ENCODE assay signal across 21 cellular contexts in genomic region chr1:116431870-116432500, GRCh38. TPM values are rescaled to one million over a fixed set of nuclear protein-coding genes. Genes with fewer than 3 reads are reported as not detected.
DNase-seq lines count a peak whose midpoint lies in the region; ATAC-seq, FAIRE-seq and TF ChIP-seq lines count a peak whose summit lies in the region.
"Had no signal": no experiment of that assay in that cellular context is flagged by ENCODE, and none has a peak within 500 bp of the region (broad histone marks: within the 10 kb centered on the region; RNA-seq: fewer than 3 reads in every experiment).

No MANE protein-coding gene starts in this region.

- H3K79me2 ChIP-seq in HepG2 (ENCODE audit: insufficient read depth, low read length) (no peaks in the 10 kb centered on the region), trophoblast cell (ENCODE audit: control insufficient read depth, insufficient read depth, low read length, poor library complexity) (no peaks in the 10 kb centered on the region)

- H3K4ac ChIP-seq in trophoblast cell (ENCODE audit: low read depth, low read length), result no peak overlapping the region

- H4K91ac ChIP-seq in trophoblast cell (ENCODE audit: low read depth, low read length), result peak overlapping the region; percentile 71

- POLR2A ChIA-PET in HepG2 (lab: Yijun Ruan, JAX), result interaction anchor here (4.5 kb wide), 1 partner anchor 14 kb away, joined by 37 read pairs; no protein-coding TSS in a partner anchor

- H3K4me1 ChIP-seq in HepG2 (ENCODE audit: insufficient read depth, low read length) (peaks cover 59% of the 10 kb centered on the region), right lobe of liver (peaks cover 0 to 5% (median 0%) of the 10 kb centered on the region in 4 donors), trophoblast cell (ENCODE audit: control insufficient read depth in 1 of 2, insufficient read depth in 2 of 2, low read length in 2 of 2) (peaks cover 10 to 14% of the 10 kb centered on the region in 2 experiments), transverse colon (peaks cover 0 to 11% (median 5%) of the 10 kb centered on the region in 4 donors)
- H3K4me1 ChIP-seq: A549 had no signal

- H3K9ac ChIP-seq in HepG2 (ENCODE audit: insufficient read depth, low read depth, low read length), result no peak overlapping the region; the same call in 1 of the 2 replicates
- no peak overlapping the region for H3K9ac ChIP-seq in trophoblast cell (ENCODE audit: low read length)
- H3K9ac ChIP-seq: KMS-11 had no signal

- no peaks in the 10 kb centered on the region for H3K27me3 ChIP-seq in HepG2 (ENCODE audit: control insufficient read depth in 1 of 2, insufficient read depth in 2 of 2, low read length in 2 of 2)
- no peaks in the 10 kb centered on the region for H3K27me3 ChIP-seq in right lobe of liver
- H3K27me3 ChIP-seq in trophoblast cell (ENCODE audit: insufficient read depth, low read length), result no peaks in the 10 kb centered on the region
- H3K27me3 ChIP-seq in transverse colon, result no peaks in the 10 kb centered on the region

- TF ChIP-seq EP300 in HepG2 (IDR thresholded peaks at IDR 0.05; ENCODE audit: low read depth in 2 of 2, low read length in 2 of 2) (no peak), HepG2 (CRISPR knock-in tag; IDR thresholded peaks at IDR 0.05; ENCODE audit: borderline replicate concordance) (no peak), transverse colon (IDR thresholded peaks at IDR 0.05; ENCODE audit: low read depth) (no peak)

- CTCF ChIA-PET in HepG2 (lab: Yijun Ruan, JAX; ENCODE audit: low intra/inter-chr PET ratio, low total read pairs), result no interaction called here

- no peak overlapping the region for H3K4me3 ChIP-seq in HepG2 (replicated peaks in 1 of 3; ENCODE audit: insufficient read depth in 1 of 3, low read depth in 2 of 3, low read length in 3 of 3)
- H3K4me3 ChIP-seq in right lobe of liver, result no peak overlapping the region
- no peak overlapping the region for H3K4me3 ChIP-seq in trophoblast cell (ENCODE audit: low read depth, low read length)
- no peak overlapping the region for H3K4me3 ChIP-seq in transverse colon
- H3K4me3 ChIP-seq: A549, GM12878 had no signal

- TF ChIP-seq POLR2A in HepG2 (IDR thresholded peaks at IDR 0.05; ENCODE audit: insufficient read depth in 1 of 2, low read depth in 2 of 2, low read length in 2 of 2) (no peak), right lobe of liver (IDR thresholded peaks at IDR 0.05) (no peak), transverse colon (IDR thresholded peaks at IDR 0.05) (no peak)

- H4K20me1 ChIP-seq in HepG2 (ENCODE audit: insufficient read depth, low read length), result no peaks in the 10 kb centered on the region

- peak overlapping the region; percentile 49 for H2BK120ac ChIP-seq in trophoblast cell (ENCODE audit: insufficient read depth, low read length, poor library complexity)

- no peak overlapping the region for H3K4me2 ChIP-seq in HepG2 (ENCODE audit: low read depth, low read length)
- no peak overlapping the region for H3K4me2 ChIP-seq in trophoblast cell (ENCODE audit: low read length)
- H3K4me2 ChIP-seq: A549, KMS-11 had no signal

- peak overlapping the region; percentile 22 for H2BK5ac ChIP-seq in trophoblast cell (ENCODE audit: low read depth, low read length, poor library complexity)

- no peak overlapping the region for H2AFZ ChIP-seq in HepG2 (ENCODE audit: low read length)
- H2AFZ ChIP-seq in trophoblast cell (ENCODE audit: insufficient read depth, low read length, poor library complexity), result no peak overlapping the region

- no peak overlapping the region for H3K18ac ChIP-seq in trophoblast cell (ENCODE audit: low read length)

- peak overlapping the region; percentile 50 for H2AK5ac ChIP-seq in trophoblast cell (ENCODE audit: low read length)

- no peak for TF ChIP-seq RAD21 in HepG2 (CRISPR knock-in tag; IDR thresholded peaks at IDR 0.05)

- no peak for TF ChIP-seq CTCF in HepG2 (CRISPR knock-in tag; IDR thresholded peaks at IDR 0.05)
- TF ChIP-seq CTCF in right lobe of liver (IDR thresholded peaks at IDR 0.05), result no peak
- no peak for TF ChIP-seq CTCF in transverse colon (IDR thresholded peaks at IDR 0.05)

- H4K8ac ChIP-seq in trophoblast cell (ENCODE audit: low read depth, low read length), result peak overlapping the region; percentile 17

- H3K36me3 ChIP-seq in HepG2 (replicated peaks in 1 of 2; ENCODE audit: control insufficient read depth in 1 of 2, insufficient read depth in 2 of 2, low read length in 2 of 2) (no peaks in the 10 kb centered on the region), right lobe of liver (no peaks in the 10 kb centered on the region), trophoblast cell (ENCODE audit: control insufficient read depth in 1 of 2, insufficient read depth in 2 of 2, low read length in 2 of 2) (no peaks in the 10 kb centered on the region), transverse colon (no peaks in the 10 kb centered on the region)

- no TSS peak for BruUV-seq in HepG2 (replicated peaks; lab: Mats Ljungman, UMichigan)

- peak overlapping the region; percentile 40 for H3K14ac ChIP-seq in trophoblast cell (ENCODE audit: low read length)

- no peak for FAIRE-seq in HepG2 (lab: Jason Lieb, UNC)
- FAIRE-seq: A549, GM12878, GM18507 had no signal

- H2BK12ac ChIP-seq in trophoblast cell (ENCODE audit: low read length), result peak overlapping the region; percentile 83

- in situ Hi-C loops in HepG2 (cut with HindIII; ENCODE audit: extremely low pct_ligation_motif_present, low pct_unique_long_range_greater_than_20kb), result no loop called here
- in situ Hi-C loops in transverse colon (cut with MboI; ENCODE audit: low pct_ligation_motif_present in 1 of 4, low pct_unique_long_range_greater_than_20kb in 1 of 4, low sequenced_read_pairs in 3 of 4), result no loop called here

- ATAC-seq in HepG2 (no peak), right lobe of liver (no peak)
- ATAC-seq: A549, GM12878 had no signal

- no peak overlapping the region for H3K27ac ChIP-seq in HepG2 (ENCODE audit: extremely low read length, insufficient read depth, low read length)
- no peak overlapping the region for H3K27ac ChIP-seq in right lobe of liver
- H3K27ac ChIP-seq in epithelial cell of prostate, result peak overlapping the region; percentile 64
- no peak overlapping the region for H3K27ac ChIP-seq in trophoblast cell (ENCODE audit: low read depth, low read length)
- H3K27ac ChIP-seq in transverse colon, result no peak overlapping the region
- H3K27ac ChIP-seq: A549, KMS-11 had no signal

- H4K12ac ChIP-seq in trophoblast cell (ENCODE audit: low read depth, low read length), result no peak overlapping the region

- peaks cover 8% of the 10 kb centered on the region for H3K79me1 ChIP-seq in trophoblast cell (ENCODE audit: low read length)

- DNase-seq in HepG2 (ENCODE audit: low spot score) (no peak), right lobe of liver (no peak), epithelial cell of prostate (ENCODE audit: low read depth, low spot score) (no peak), trophoblast cell (no peak), transverse colon (no peak), activated T-cell treated with anti-CD3 and anti-CD28 coated beads for 4 hours (no peak), mucosa of gallbladder (ENCODE audit: low spot score) (no peak), epidermal melanocyte (ENCODE audit: insufficient read length, low spot score) (no peak)
- DNase-seq: CD4-positive, alpha-beta memory T cell; DMS53; EL; H7; HFFc6; NCI-H187 treated with DMSO at 0.1 percent for 48 hours; NCI-H226; NCI-H524 treated with DMSO at 0.1 percent for 48 hours; SHP77 had no signal

- intact Hi-C loops in HepG2 (cut with micrococcal nuclease; ENCODE audit: unreplicated experiment) (no loop called here), right lobe of liver (cut with DNase I) (no loop called here), transverse colon (cut with DNase I; ENCODE audit: low total_unique reads) (no loop called here)

- H3K23ac ChIP-seq in trophoblast cell (ENCODE audit: low read length), result no peak overlapping the region

- WGBS in HepG2 (ENCODE audit: low lambda C conversion rate), result 61% methylated on average over 7 of the region's 7 CpGs
- WGBS in right lobe of liver (ENCODE audit: insufficient coverage, low coverage, low lambda C conversion rate, missing lambda C conversion rate), result 67% methylated on average over 3 of the region's 7 CpGs
- no CpG with 5 or more reads among the region's 7 CpGs for WGBS in trophoblast cell (ENCODE audit: extremely low coverage, insufficient coverage, insufficient read length)
- WGBS in transverse colon (ENCODE audit: low coverage in 1 of 2), 2 donors, result 81 to 95% methylated on average over 6 to 7 of the region's 7 CpGs

- H3K9me3 ChIP-seq in HepG2 (ENCODE audit: low read length), result no peaks in the 10 kb centered on the region
- no peaks in the 10 kb centered on the region for H3K9me3 ChIP-seq in right lobe of liver
- H3K9me3 ChIP-seq in trophoblast cell (ENCODE audit: insufficient read depth, low read depth, low read length), result no peaks in the 10 kb centered on the region
- H3K9me3 ChIP-seq in transverse colon, result no peaks in the 10 kb centered on the region
- H3K9me3 ChIP-seq: A549 had no signal

RNA-seq across cellular contexts. Expression of gene ATP1A1, which starts 58.9 kb away (rescaled TPM):
- total RNA-seq in HepG2 (2016; rRNA removed; fragmentation: Illumina TruSeq; extraction: Trizol) (210 and 280 TPM in 2 replicates), right lobe of liver (100 to 1,000 TPM in 5 of 6 experiments, 10 to 100 TPM in 1; 83.6 to 153 (median 121) TPM), transverse colon (1,000 to 10,000 TPM in 3 of 4 donors, 100 to 1,000 TPM in 1; 324 to 3,097 (median 1,990) TPM), mucosa of gallbladder (2,502 TPM)
- 60.3 and 83.4 TPM in 2 replicates for total RNA-seq in HepG2 (2016; cell fraction: cytosol; rRNA removed; fragmentation: Illumina TruSeq; extraction: Trizol; ENCODE audit: low read depth)
- 183 and 291 TPM in 2 replicates for total RNA-seq in HepG2 (2016; cell fraction: insoluble cytoplasmic fraction; rRNA removed; fragmentation: Illumina TruSeq; extraction: Trizol)
- total RNA-seq in HepG2 (2016; cell fraction: membrane; rRNA removed; fragmentation: Illumina TruSeq; extraction: Trizol), result 133 and 176 TPM in 2 replicates
- total RNA-seq in HepG2 (2016; cell fraction: nucleus; rRNA removed; fragmentation: Illumina TruSeq; extraction: Trizol), result 383 and 432 TPM in 2 replicates
- 627 and 705 TPM in 2 replicates for polyA plus RNA-seq in HepG2 (2011; rRNA removed)
- polyA plus RNA-seq in HepG2 (2011; cell fraction: cytosol; rRNA removed), result 735 and 774 TPM in 2 replicates
- 313 and 327 TPM in 2 replicates for polyA plus RNA-seq in HepG2 (2011; cell fraction: nucleus; rRNA removed)
- polyA plus RNA-seq in HepG2 (2012), result 467 and 657 TPM in 2 replicates
- polyA plus RNA-seq in HepG2 (2016; cell fraction: cytosol; fragmentation: Illumina TruSeq; extraction: Trizol; ENCODE audit: low read depth), result 69.6 and 84.9 TPM in 2 replicates
- polyA plus RNA-seq in HepG2 (2016; cell fraction: insoluble cytoplasmic fraction; fragmentation: Illumina TruSeq; extraction: Trizol; ENCODE audit: low read depth), result 219 and 228 TPM in 2 replicates
- 106 and 149 TPM in 2 replicates for polyA plus RNA-seq in HepG2 (2016; cell fraction: membrane; fragmentation: Illumina TruSeq; extraction: Trizol; ENCODE audit: low read depth)
- 515 and 526 TPM in 2 replicates for polyA plus RNA-seq in HepG2 (2016; cell fraction: nucleus; fragmentation: Illumina TruSeq; extraction: Trizol; ENCODE audit: insufficient read depth, low read depth)
- 367 and 928 TPM in 2 replicates for polyA minus RNA-seq in HepG2 (2011; rRNA and poly(A)+ RNA removed; ENCODE audit: low replicate concordance)
- 438 and 487 TPM in 2 replicates for polyA minus RNA-seq in HepG2 (2011; cell fraction: cytosol; rRNA and poly(A)+ RNA removed)
- polyA minus RNA-seq in HepG2 (2011; cell fraction: nucleus; rRNA and poly(A)+ RNA removed), result 356 and 442 TPM in 2 replicates
- 247 and 256 TPM in 2 replicates for polyA plus RNA-seq in trophoblast cell (2013)
